In genomic region chr3:155981669-155982068, GRCh38 we compare ENCODE assay signal across 22 cellular contexts.
DNase-seq lines count a peak whose midpoint lies in the region; ATAC-seq and TF ChIP-seq lines count a peak whose summit lies in the region.
"Had no signal": no experiment of that assay in that cellular context is flagged by ENCODE, and none has a peak within 500 bp of the region (broad histone marks: within the 10 kb centered on the region; RNA-seq: fewer than 3 reads in every experiment).

No MANE protein-coding gene starts in this region.

- no peak for TF ChIP-seq CTCF in RWPE2 (IDR thresholded peaks at IDR 0.05; ENCODE audit: poor library complexity, severe bottlenecking)
- TF ChIP-seq CTCF in fibroblast of the aortic adventitia (IDR thresholded peaks at IDR 0.05; ENCODE audit: insufficient read depth, low read length) = no peak

- H3K36me3 ChIP-seq in RWPE2 (ENCODE audit: low read depth) = no peaks in the 10 kb centered on the region
- H3K36me3 ChIP-seq: BE2C had no signal

- H3K27me3 ChIP-seq in RWPE2 (ENCODE audit: insufficient read depth, poor library complexity, severe bottlenecking) = no peaks in the 10 kb centered on the region

- peak; percentile 40; the same call in 1 of the 3 replicates for ATAC-seq in RWPE2 (ENCODE audit: low read depth)
- ATAC-seq: A549, GM12878, Right ventricle myocardium inferior had no signal

- no peaks in the 10 kb centered on the region for H3K9me3 ChIP-seq in RWPE2 (ENCODE audit: severe bottlenecking)
- H3K9me3 ChIP-seq: A549, BE2C had no signal

- no peak overlapping the region for H3K4me3 ChIP-seq in RWPE2 (ENCODE audit: severe bottlenecking)
- no peak overlapping the region for H3K4me3 ChIP-seq in fibroblast of the aortic adventitia (ENCODE audit: low read depth, low read length)
- H3K4me3 ChIP-seq: A549, GM12878, GM23248 had no signal

- peak; percentile 22 for DNase-seq in HS-27A (ENCODE audit: low read depth)
- no peak for DNase-seq in RWPE2 (ENCODE audit: low spot score)
- DNase-seq in fibroblast of the aortic adventitia (ENCODE audit: low read depth) = peak; percentile 26
- DNase-seq in renal cortical epithelial cell (ENCODE audit: low read depth) = peak; percentile 25
- DNase-seq in mesenteric fat pad (ENCODE audit: low spot score) = no peak
- DNase-seq in dedifferentiated amniotic fluid mesenchymal stem cell (ENCODE audit: extremely low spot score) = no peak
- no peak for DNase-seq in activated T-cell treated with anti-CD3 and anti-CD28 coated beads, Interleukin-2, amount 50 U/mL, for 48 hours
- no peak for DNase-seq in DMS153 treated with DMSO at 0.1 percent for 48 hours (lab: John Stamatoyannopoulos, UW; ENCODE audit: unreplicated experiment)
- DNase-seq: BE2C; CD4-positive, CD25-positive, alpha-beta regulatory T cell; DMS79; GM23248; H9; MV-4-11; NCI-H1105 treated with DMSO at 0.1 percent for 48 hours; NCI-H2029 treated with DMSO at 0.1 percent for 48 hours; NCI-H2171; NCI-H446; NCI-H526 had no signal

- no peak overlapping the region for H3K27ac ChIP-seq in RWPE2 (ENCODE audit: poor library complexity, severe bottlenecking)
- H3K27ac ChIP-seq: A549, GM23248 had no signal

- H3K4me1 ChIP-seq in RWPE2 (ENCODE audit: insufficient read depth, poor library complexity, severe bottlenecking) = no peaks in the 10 kb centered on the region
- H3K4me1 ChIP-seq: A549, BE2C had no signal

Comparison
In these comparisons a context has a peak if more than half of its experiments do, and no peak if none do; other contexts are left out.
1. DNase-seq: peak in HS-27A (single experiment), fibroblast of the aortic adventitia (single experiment) and renal cortical epithelial cell (single experiment); none in RWPE2 (single experiment), mesenteric fat pad (single experiment), dedifferentiated amniotic fluid mesenchymal stem cell (single experiment), activated T-cell treated with anti-CD3 and anti-CD28 coated beads, Interleukin-2, amount 50 U/mL, for 48 hours (0 of 2) and DMS153 treated with DMSO at 0.1 percent for 48 hours (single experiment).